ENCODE assay signal across 9 cellular contexts in genomic region chr16:7025616-7026190, GRCh38.
DNase-seq lines count a peak whose midpoint lies in the region; ATAC-seq and TF ChIP-seq lines count a peak whose summit lies in the region.
"Had no signal": no experiment of that assay in that cellular context is flagged by ENCODE, and none has a peak within 500 bp of the region (broad histone marks: within the 10 kb centered on the region; RNA-seq: fewer than 3 reads in every experiment).

No MANE protein-coding gene starts in this region.

- no peaks in the 10 kb centered on the region for H3K79me1 ChIP-seq in trophoblast cell (ENCODE audit: low read length)

- H3K4ac ChIP-seq in trophoblast cell (ENCODE audit: low read depth, low read length), result no peak overlapping the region

- H2BK5ac ChIP-seq in trophoblast cell (ENCODE audit: low read depth, low read length, poor library complexity), result no peak overlapping the region

- POLR2A ChIA-PET in SK-N-SH (lab: Yijun Ruan, JAX), result no interaction called here

- ATAC-seq in SK-N-SH treated with all-trans-retinoic acid at 6 μM for 48 hours, result no peak
- no peak for ATAC-seq in GM18870 (IDR thresholded peaks at IDR 0.05; ENCODE audit: unreplicated experiment)
- ATAC-seq in HG03159 (IDR thresholded peaks at IDR 0.05; ENCODE audit: unreplicated experiment), result no peak
- ATAC-seq: CD8-positive, alpha-beta T cell had no signal

- H3K4me1 ChIP-seq in SK-N-SH (ENCODE audit: control insufficient read depth in 1 of 2, insufficient read depth in 2 of 2, low read depth in 1 of 2, low read length in 1 of 2) (no peaks in the 10 kb centered on the region), Loucy (ENCODE audit: insufficient read depth, low read length, poor library complexity, severe bottlenecking) (no peaks in the 10 kb centered on the region), trophoblast cell (ENCODE audit: control insufficient read depth in 1 of 2, insufficient read depth in 2 of 2, low read length in 2 of 2) (peaks cover 3 to 5% of the 10 kb centered on the region in 2 experiments)

- H3K9me3 ChIP-seq in SK-N-SH, result no peaks in the 10 kb centered on the region
- no peaks in the 10 kb centered on the region for H3K9me3 ChIP-seq in Loucy (ENCODE audit: insufficient read depth, low read depth, low read length)
- no peaks in the 10 kb centered on the region for H3K9me3 ChIP-seq in trophoblast cell (ENCODE audit: insufficient read depth, low read depth, low read length)

- no peak overlapping the region for H3K4me2 ChIP-seq in SK-N-SH
- H3K4me2 ChIP-seq in Loucy (ENCODE audit: low read depth, low read length, poor library complexity, severe bottlenecking), result no peak overlapping the region
- H3K4me2 ChIP-seq in trophoblast cell (ENCODE audit: low read length), result no peak overlapping the region

- H3K27ac ChIP-seq in SK-N-SH (ENCODE audit: low read depth in 2 of 2, low read length in 1 of 2) (no peak overlapping the region), trophoblast cell (ENCODE audit: low read depth, low read length) (no peak overlapping the region)

- no peaks in the 10 kb centered on the region for H3K79me2 ChIP-seq in SK-N-SH (ENCODE audit: insufficient read depth)
- no peaks in the 10 kb centered on the region for H3K79me2 ChIP-seq in Loucy (ENCODE audit: insufficient read depth, low read length)
- H3K79me2 ChIP-seq in trophoblast cell (ENCODE audit: control insufficient read depth, insufficient read depth, low read length, poor library complexity), result no peaks in the 10 kb centered on the region

- DNase-seq in SK-N-SH (peak; percentile 79), SHP77 treated with DMSO at 0.1 percent for 48 hours (lab: John Stamatoyannopoulos, UW) (peak; percentile 30), fibroblast of pulmonary artery (ENCODE audit: low read depth) (no peak), trophoblast cell (peak; percentile 50 to 81)

- no peak overlapping the region for H3K4me3 ChIP-seq in SK-N-SH (ENCODE audit: low read depth in 2 of 2, low read length in 1 of 2)
- H3K4me3 ChIP-seq in Loucy (ENCODE audit: low read length, poor library complexity, severe bottlenecking), result no peak overlapping the region
- H3K4me3 ChIP-seq in fibroblast of pulmonary artery (replicated peaks; ENCODE audit: low read depth, low read length), result no peak overlapping the region
- no peak overlapping the region for H3K4me3 ChIP-seq in trophoblast cell (ENCODE audit: low read depth, low read length)

- 6% methylated on average over 4 of the region's 7 CpGs for WGBS in SK-N-SH (ENCODE audit: low lambda C conversion rate)
- no CpG with 5 or more reads among the region's 7 CpGs for WGBS in trophoblast cell (ENCODE audit: extremely low coverage, insufficient coverage, insufficient read length)

- H4K91ac ChIP-seq in trophoblast cell (ENCODE audit: low read depth, low read length), result peak overlapping the region; percentile 33

- peak overlapping the region; percentile 24 for H2BK120ac ChIP-seq in trophoblast cell (ENCODE audit: insufficient read depth, low read length, poor library complexity)

- H3K9ac ChIP-seq in SK-N-SH (no peak overlapping the region), Loucy (ENCODE audit: low read depth, low read length, poor library complexity, severe bottlenecking) (no peak overlapping the region), trophoblast cell (ENCODE audit: low read length) (no peak overlapping the region)

- peak; percentile 70 for TF ChIP-seq RAD21 in SK-N-SH (IDR thresholded peaks at IDR 0.05; ENCODE audit: low read length)

- H4K8ac ChIP-seq in trophoblast cell (ENCODE audit: low read depth, low read length), result no peak overlapping the region

- no peak overlapping the region for H3K23ac ChIP-seq in trophoblast cell (ENCODE audit: low read length)

- H3K27me3 ChIP-seq in SK-N-SH (ENCODE audit: insufficient read depth), result no peaks in the 10 kb centered on the region
- no peaks in the 10 kb centered on the region for H3K27me3 ChIP-seq in Loucy (ENCODE audit: insufficient read depth, low read length, poor library complexity, severe bottlenecking)
- H3K27me3 ChIP-seq in trophoblast cell (ENCODE audit: insufficient read depth, low read length), result no peaks in the 10 kb centered on the region

- H3K14ac ChIP-seq in trophoblast cell (ENCODE audit: low read length), result no peak overlapping the region

- H3K36me3 ChIP-seq in SK-N-SH (replicated peaks in 1 of 2; ENCODE audit: control insufficient read depth in 1 of 2, insufficient read depth in 2 of 2, low read length in 1 of 2), result no peaks in the 10 kb centered on the region
- no peaks in the 10 kb centered on the region for H3K36me3 ChIP-seq in Loucy (ENCODE audit: insufficient read depth, low read length)
- no peaks in the 10 kb centered on the region for H3K36me3 ChIP-seq in trophoblast cell (ENCODE audit: control insufficient read depth in 1 of 2, insufficient read depth in 2 of 2, low read length in 2 of 2)

- no peak for TF ChIP-seq EP300 in SK-N-SH (IDR thresholded peaks at IDR 0.05; ENCODE audit: borderline replicate concordance in 1 of 2, low read depth in 1 of 2, low read length in 1 of 2)

- H3K9me2 ChIP-seq in SK-N-SH, result no peaks in the 10 kb centered on the region
- no peaks in the 10 kb centered on the region for H3K9me2 ChIP-seq in Loucy (replicated peaks; ENCODE audit: low read depth, low read length)

- H2AK5ac ChIP-seq in trophoblast cell (ENCODE audit: low read length), result no peak overlapping the region

- no peaks in the 10 kb centered on the region for H4K20me1 ChIP-seq in SK-N-SH (ENCODE audit: insufficient read depth)
- no peaks in the 10 kb centered on the region for H4K20me1 ChIP-seq in Loucy (ENCODE audit: insufficient read depth, low read length, poor library complexity, severe bottlenecking)

- TF ChIP-seq CTCF in SK-N-SH (IDR thresholded peaks at IDR 0.05) (peak; percentile 41), Loucy (conservative IDR thresholded peaks at IDR 0.05; ENCODE audit: low read length) (peak; percentile 50), fibroblast of pulmonary artery (IDR thresholded peaks at IDR 0.05; ENCODE audit: low read length, missing control alignments) (peak; percentile 5)

- H4K12ac ChIP-seq in trophoblast cell (ENCODE audit: low read depth, low read length), result no peak overlapping the region

- no peak overlapping the region for H3K18ac ChIP-seq in trophoblast cell (ENCODE audit: low read length)

- H3F3A ChIP-seq in SK-N-SH (replicated peaks; ENCODE audit: insufficient read depth) (no peaks in the 10 kb centered on the region), Loucy (ENCODE audit: low read depth) (no peaks in the 10 kb centered on the region)

- no peak overlapping the region for H2AFZ ChIP-seq in SK-N-SH (ENCODE audit: low read depth)
- H2AFZ ChIP-seq in Loucy (ENCODE audit: low read length), result no peak overlapping the region
- H2AFZ ChIP-seq in trophoblast cell (ENCODE audit: insufficient read depth, low read length, poor library complexity), result no peak overlapping the region

- CTCF ChIA-PET in SK-N-SH (lab: Yijun Ruan, JAX), result interaction anchor here (0.5 to 1.7 kb wide), 38 partner anchors 8 to 1169 kb away, joined by 3 to 14 read pairs (median 4); no protein-coding TSS in a partner anchor

- peak overlapping the region; percentile 17 for H2BK12ac ChIP-seq in trophoblast cell (ENCODE audit: low read length)

TF ChIP-seq in SK-N-SH, 30 proteins besides CTCF, POLR2A, EP300 and RAD21:
- TF ChIP-seq SMC3 (IDR thresholded peaks at IDR 0.05; ENCODE audit: low read depth, low read length) (peak; percentile 50; the same call in 1 of the 2 replicates), IRF3 (IDR thresholded peaks at IDR 0.05; ENCODE audit: low read depth, low read length) (no peak)

TF ChIP-seq in SK-N-SH treated with all-trans-retinoic acid at 6 μM for 48 hours, 23 proteins besides CTCF, POLR2A, EP300 and RAD21:
- TF ChIP-seq OSR1 (CRISPR knock-in tag; IDR thresholded peaks at IDR 0.05) (no peak), GLIS3 (CRISPR knock-in tag; IDR thresholded peaks at IDR 0.05) (no peak)
